Comparison of ENCODE assay signal across 1 cellular context in the genomic region with DNA sequence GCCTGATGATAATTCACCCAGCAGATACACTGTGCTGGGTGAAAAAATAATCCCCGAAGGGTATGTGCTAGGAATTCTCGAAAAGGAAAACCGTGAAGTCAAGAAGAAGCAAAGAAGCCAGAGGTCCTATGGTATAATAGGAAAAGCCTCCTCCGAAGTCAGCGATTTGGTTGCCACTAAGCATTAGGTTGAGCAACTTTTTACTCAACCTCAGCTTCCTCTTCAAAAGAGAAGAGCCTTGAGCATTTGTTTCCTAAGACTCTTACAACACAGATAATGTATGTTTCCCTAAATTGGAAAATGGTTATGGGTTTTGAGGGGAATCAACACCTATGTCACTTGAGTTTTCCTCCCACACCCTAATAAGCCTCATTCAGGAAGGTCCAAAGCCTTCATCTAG.
TF ChIP-seq lines count a peak whose summit lies in the region.

No MANE protein-coding gene starts in this region.

TF ChIP-seq in HepG2, 621 proteins besides CTCF, POLR2A, EP300 and RAD21:
- TF ChIP-seq MAZ (IDR thresholded peaks at IDR 0.05; ENCODE audit: borderline replicate concordance, low read depth, low read length) (no peak), MAZ (CRISPR knock-in tag; IDR thresholded peaks at IDR 0.05; ENCODE audit: low read depth) (no peak), DR1 (CRISPR knock-in tag; IDR thresholded peaks at IDR 0.05) (no peak), ZNF24 (IDR thresholded peaks at IDR 0.05) (no peak), TCF7L2 (IDR thresholded peaks at IDR 0.05; ENCODE audit: low read depth, low read length) (no peak), ZFX (CRISPR knock-in tag; IDR thresholded peaks at IDR 0.05; ENCODE audit: low read depth) (no peak), SRF (IDR thresholded peaks at IDR 0.05; ENCODE audit: low read depth, low read length) (no peak), MAFK (conservative IDR thresholded peaks at IDR 0.05 in 1 of 2, IDR thresholded peaks at IDR 0.05 in 1 of 2; ENCODE audit: low read length in 2 of 2) (no peak), ZNF296 (CRISPR knock-in tag; conservative IDR thresholded peaks at IDR 0.05) (no peak), FIP1L1 (IDR thresholded peaks at IDR 0.05; ENCODE audit: borderline replicate concordance, insufficient read depth, low read depth, low read length) (no peak), CAMTA2 (CRISPR knock-in tag; IDR thresholded peaks at IDR 0.05; ENCODE audit: borderline replicate concordance) (no peak), ZNF253 (CRISPR knock-in tag; IDR thresholded peaks at IDR 0.05; ENCODE audit: borderline replicate concordance) (no peak), ZNF674 (CRISPR knock-in tag; IDR thresholded peaks at IDR 0.05; ENCODE audit: low read depth) (no peak), GTF2F1 (IDR thresholded peaks at IDR 0.05; ENCODE audit: low read length) (no peak), RFX5 (IDR thresholded peaks at IDR 0.05; ENCODE audit: low read depth, low read length) (no peak), SIN3A (IDR thresholded peaks at IDR 0.05; ENCODE audit: borderline replicate concordance, low read depth, low read length) (no peak)
- TF ChIP-seq, protein P1, sequence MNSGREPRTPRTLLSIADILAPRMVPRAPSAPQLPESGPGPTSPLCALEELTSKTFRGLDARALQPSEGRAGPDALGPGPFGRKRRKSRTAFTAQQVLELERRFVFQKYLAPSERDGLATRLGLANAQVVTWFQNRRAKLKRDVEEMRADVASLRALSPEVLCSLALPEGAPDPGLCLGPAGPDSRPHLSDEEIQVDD (CRISPR knock-in tag; IDR thresholded peaks at IDR 0.05; ENCODE audit: borderline replicate concordance) = no peak
- TF ChIP-seq, protein P2, sequence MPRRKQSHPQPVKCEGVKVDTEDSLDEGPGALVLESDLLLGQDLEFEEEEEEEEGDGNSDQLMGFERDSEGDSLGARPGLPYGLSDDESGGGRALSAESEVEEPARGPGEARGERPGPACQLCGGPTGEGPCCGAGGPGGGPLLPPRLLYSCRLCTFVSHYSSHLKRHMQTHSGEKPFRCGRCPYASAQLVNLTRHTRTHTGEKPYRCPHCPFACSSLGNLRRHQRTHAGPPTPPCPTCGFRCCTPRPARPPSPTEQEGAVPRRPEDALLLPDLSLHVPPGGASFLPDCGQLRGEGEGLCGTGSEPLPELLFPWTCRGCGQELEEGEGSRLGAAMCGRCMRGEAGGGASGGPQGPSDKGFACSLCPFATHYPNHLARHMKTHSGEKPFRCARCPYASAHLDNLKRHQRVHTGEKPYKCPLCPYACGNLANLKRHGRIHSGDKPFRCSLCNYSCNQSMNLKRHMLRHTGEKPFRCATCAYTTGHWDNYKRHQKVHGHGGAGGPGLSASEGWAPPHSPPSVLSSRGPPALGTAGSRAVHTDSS (CRISPR knock-in tag; conservative IDR thresholded peaks at IDR 0.05) = no peak
- TF ChIP-seq, protein P3, sequence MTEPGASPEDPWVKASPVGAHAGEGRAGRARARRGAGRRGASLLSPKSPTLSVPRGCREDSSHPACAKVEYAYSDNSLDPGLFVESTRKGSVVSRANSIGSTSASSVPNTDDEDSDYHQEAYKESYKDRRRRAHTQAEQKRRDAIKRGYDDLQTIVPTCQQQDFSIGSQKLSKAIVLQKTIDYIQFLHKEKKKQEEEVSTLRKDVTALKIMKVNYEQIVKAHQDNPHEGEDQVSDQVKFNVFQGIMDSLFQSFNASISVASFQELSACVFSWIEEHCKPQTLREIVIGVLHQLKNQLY (CRISPR knock-in tag; IDR thresholded peaks at IDR 0.05) = no peak
- TF ChIP-seq, protein P4, sequence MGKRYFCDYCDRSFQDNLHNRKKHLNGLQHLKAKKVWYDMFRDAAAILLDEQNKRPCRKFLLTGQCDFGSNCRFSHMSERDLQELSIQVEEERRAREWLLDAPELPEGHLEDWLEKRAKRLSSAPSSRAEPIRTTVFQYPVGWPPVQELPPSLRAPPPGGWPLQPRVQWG (CRISPR knock-in tag; IDR thresholded peaks at IDR 0.05; ENCODE audit: borderline replicate concordance, low read depth) = no peak
